Comparison of ENCODE assay signal across 8 cellular contexts in genomic region chr10:114937962-114938817, GRCh38. TPM values are rescaled to one million over a fixed set of nuclear protein-coding genes. Genes with fewer than 3 reads are reported as not detected.
A peak's percentile ranks its signal among the peaks of the same experiment; 100 is the strongest.
DNase-seq lines count a peak whose midpoint lies in the region; ATAC-seq and TF ChIP-seq lines count a peak whose summit lies in the region.

Gene TRUB1, plus strand, starts transcription at chr10:114938195. Its CDS starts 59 bp downstream, at chr10:114938254.

- ATAC-seq in GM19397 (IDR thresholded peaks at IDR 0.05; ENCODE audit: unreplicated experiment), result peak; percentile 100
- ATAC-seq in HG03571 (IDR thresholded peaks at IDR 0.05; ENCODE audit: unreplicated experiment), result peak; percentile 100
- peak; percentile 99 to 100 (median 100) for ATAC-seq in right lobe of liver

- H3K9me3 ChIP-seq in duodenal mucosa (ENCODE audit: control insufficient read depth in 1 of 2, low read length in 2 of 2) (no peaks in the 10 kb centered on the region), right lobe of liver (no peaks in the 10 kb centered on the region)

- peaks cover 23% of the 10 kb centered on the region for H3K4me1 Mint-ChIP-seq in CD14-positive monocyte

- peak; percentile 61 for TF ChIP-seq POLR2A in right lobe of liver (IDR thresholded peaks at IDR 0.05)

- H3K4me3 ChIP-seq in duodenal mucosa (ENCODE audit: low read depth in 1 of 2, low read length in 2 of 2) (peak within 1 kb of the TSS; percentile 92 to 98), right lobe of liver (peak within 1 kb of the TSS; percentile 82 to 100 (median 95))

- intact Hi-C loops in CD14-positive monocyte (cut with micrococcal nuclease), result no loop called here
- intact Hi-C loops in right lobe of liver (cut with DNase I), result no loop called here

- H3K27me3 ChIP-seq in duodenal mucosa (ENCODE audit: control insufficient read depth in 1 of 2, insufficient read depth in 2 of 2, low read length in 2 of 2) (no peaks in the 10 kb centered on the region), right lobe of liver (no peaks in the 10 kb centered on the region)

- 0% methylated on average over 13 of the region's 45 CpGs for WGBS in right lobe of liver (ENCODE audit: insufficient coverage, low coverage, low lambda C conversion rate, missing lambda C conversion rate)

- DNase-seq in CD14-positive monocyte (ENCODE audit: low spot score) (peak; percentile 88), NCI-H82 (lab: John Stamatoyannopoulos, UW) (peak; percentile 93), right lobe of liver (peak; percentile 93 to 96 (median 96))
- peak; percentile 87 to 90 for DNase-seq in activated CD4-positive, alpha-beta T cell treated with anti-CD3 and anti-CD28 coated beads, Interleukin-2, amount 50 U/mL, for 48 hours
- DNase-seq in stimulated activated CD4-positive, alpha-beta T cell treated with anti-CD3 and anti-CD28 coated beads, Interleukin-4, amount 100 ng/mL, for 4 hours, result peak; percentile 80 to 91

- H3K36me3 Mint-ChIP-seq in CD14-positive monocyte, result peaks cover 12 to 14% of the 10 kb centered on the region in 2 donors

- peak within 1 kb of the TSS; percentile 93 to 94 for H3K4me3 Mint-ChIP-seq in CD14-positive monocyte

- peaks cover 0 to 4% (median 2%) of the 10 kb centered on the region in 3 donors for H3K27me3 Mint-ChIP-seq in CD14-positive monocyte (ENCODE audit: low read depth in 3 of 3)

- no peak for TF ChIP-seq CTCF in CD14-positive monocyte (IDR thresholded peaks at IDR 0.05)
- TF ChIP-seq CTCF in right lobe of liver (IDR thresholded peaks at IDR 0.05), result no peak

- H3K27ac Mint-ChIP-seq in CD14-positive monocyte, result peak within 1 kb of the TSS; percentile 85 to 96 (median 89)

- H3K27ac ChIP-seq in duodenal mucosa (ENCODE audit: low read depth, low read length) (no peak within 1 kb of the TSS), right lobe of liver (peak within 1 kb of the TSS; percentile 69 to 82 (median 74))

- H3K9ac ChIP-seq in duodenal mucosa (ENCODE audit: low read depth in 1 of 2, low read length in 2 of 2), result peak within 1 kb of the TSS; percentile 90 to 97

- H3K4me1 ChIP-seq in duodenal mucosa (ENCODE audit: control insufficient read depth in 1 of 2, insufficient read depth in 2 of 2, low read length in 2 of 2) (peaks cover 9 to 13% of the 10 kb centered on the region in 2 donors), right lobe of liver (peaks cover 0 to 12% (median 5%) of the 10 kb centered on the region in 4 donors)

- peaks cover 0 to 3% (median 0%) of the 10 kb centered on the region in 7 donors for H3K9me3 Mint-ChIP-seq in CD14-positive monocyte

- H3K36me3 ChIP-seq in duodenal mucosa (ENCODE audit: control insufficient read depth in 1 of 2, insufficient read depth in 2 of 2, low read length in 2 of 2) (peaks cover 7 to 8% of the 10 kb centered on the region in 2 donors), right lobe of liver (peaks cover 0 to 8% (median 0%) of the 10 kb centered on the region in 4 donors)

RNA-seq across cellular contexts. Expression of gene TRUB1, which starts in this region (rescaled TPM):
- polyA plus RNA-seq in CD14-positive monocyte, result 1 to 10 TPM; 3.3 to 5.0 TPM
- total RNA-seq in right lobe of liver, result 10 to 100 TPM in 1 of 6 experiments, 1 to 10 TPM in 5; 6.7 to 12.5 (median 8.7) TPM
